23 cellular contexts compared by ENCODE assay signal in genomic region chr3:45915080-45915479, GRCh38. TPM values are rescaled to one million over a fixed set of nuclear protein-coding genes. Genes with fewer than 3 reads are reported as not detected.
DNase-seq lines count a peak whose midpoint lies in the region; ATAC-seq and TF ChIP-seq lines count a peak whose summit lies in the region.
"Had no signal": no experiment of that assay in that cellular context is flagged by ENCODE, and none has a peak within 500 bp of the region (broad histone marks: within the 10 kb centered on the region; RNA-seq: fewer than 3 reads in every experiment).

No MANE protein-coding gene starts in this region.

- H3K27me3 Mint-ChIP-seq in activated CD8-positive, alpha-beta memory T cell treated with anti-CD3 and anti-CD28 coated beads, Interleukin-2, amount 10 ng/mL, durations not matched to agents 7 days and 5 days: peaks cover 25% of the 10 kb centered on the region
- H3K27me3 Mint-ChIP-seq in brain: no peaks in the 10 kb centered on the region

- BruUV-seq in PC-3 (replicated peaks; lab: Mats Ljungman, UMichigan): no TSS peak

- H3K9ac ChIP-seq in PC-3 (ENCODE audit: low read length): peak overlapping the region; percentile 26; the same call in 1 of the 2 replicates

- no peaks in the 10 kb centered on the region for H3K9me2 ChIP-seq in PC-3 (replicated peaks; ENCODE audit: low read length)

- no peak for TF ChIP-seq CTCF in PC-3 (conservative IDR thresholded peaks at IDR 0.05; ENCODE audit: low read depth, low read length)
- no peak for TF ChIP-seq CTCF in brain (conservative IDR thresholded peaks at IDR 0.05)

- no peak for DNase-seq in activated CD8-positive, alpha-beta memory T cell treated with anti-CD3 and anti-CD28 coated beads, Interleukin-2, amount 10 ng/mL, durations not matched to agents 7 days and 5 days
- no peak for DNase-seq in activated CD8-positive, alpha-beta memory T cell treated with anti-CD3 and anti-CD28 coated beads, Interleukin-2, amount 50 U/mL, for 48 hours
- DNase-seq in PC-3 (no peak), NCI-H2227 (lab: John Stamatoyannopoulos, UW; ENCODE audit: unreplicated experiment) (no peak), HuH-7.5 (ENCODE audit: low spot score) (no peak), cerebellar nuclear complex (lab: John Stamatoyannopoulos, UW) (no peak)
- DNase-seq in stimulated activated effector memory CD8-positive, alpha-beta T cell treated with anti-CD3 and anti-CD28 coated beads, Interleukin-12 subunit alpha, Interleukin-12 subunit beta, amount 100 ng/mL, for 72 hours (ENCODE audit: low spot score in 2 of 2): no peak
- DNase-seq: ACHN; activated CD4-positive, alpha-beta T cell treated with anti-CD3 and anti-CD28 coated beads for 1 hour; Calu3; GDM1; heart right ventricle; kidney; NCI-H1930; NCI-H82; nucleus accumbens; RPMI8226; stimulated activated CD4-positive, alpha-beta T cell treated with anti-CD3 and anti-CD28 coated beads, Interleukin-4, amount 100 ng/mL, for 1 hour; upper lobe of right lung had no signal

- 0 out of 2 replicates have a peak overlapping the region, but pooled peaks have one; percentile 38 for H3K4me2 ChIP-seq in PC-3 (ENCODE audit: low read length)

- peak overlapping the region; percentile 57 for H3K27ac ChIP-seq in PC-3 (ENCODE audit: low read length)
- H3K27ac ChIP-seq: heart right ventricle, upper lobe of right lung had no signal

- intact Hi-C loops in PC-3 (cut with micrococcal nuclease): no loop called here

- H3K9me3 Mint-ChIP-seq in activated CD8-positive, alpha-beta memory T cell treated with anti-CD3 and anti-CD28 coated beads, Interleukin-2, amount 10 ng/mL, durations not matched to agents 7 days and 5 days (ENCODE audit: low read depth): no peaks in the 10 kb centered on the region
- H3K9me3 Mint-ChIP-seq in brain: peaks cover 0 to 2% (median 0%) of the 10 kb centered on the region in 5 experiments
- no peaks in the 10 kb centered on the region for H3K9me3 Mint-ChIP-seq in stimulated activated effector memory CD8-positive, alpha-beta T cell treated with anti-CD3 and anti-CD28 coated beads, Interleukin-12 subunit alpha, Interleukin-12 subunit beta, amount 100 ng/mL, for 72 hours

- H3K79me2 ChIP-seq in PC-3 (ENCODE audit: low read length): no peaks in the 10 kb centered on the region

- POLR2A ChIA-PET in PC-3 (lab: Charles Lee; ENCODE audit: unreplicated experiment): no interaction called here

- peaks cover 12% of the 10 kb centered on the region for H3K4me1 ChIP-seq in PC-3 (ENCODE audit: insufficient read depth, low read length)
- H3K4me1 ChIP-seq: breast epithelium, HAP-1 had no signal

- H3K4me1 Mint-ChIP-seq in activated CD8-positive, alpha-beta memory T cell treated with anti-CD3 and anti-CD28 coated beads, Interleukin-2, amount 10 ng/mL, durations not matched to agents 7 days and 5 days: peaks cover 71% of the 10 kb centered on the region
- peaks cover 15% of the 10 kb centered on the region for H3K4me1 Mint-ChIP-seq in brain
- peaks cover 60% of the 10 kb centered on the region for H3K4me1 Mint-ChIP-seq in stimulated activated effector memory CD8-positive, alpha-beta T cell treated with anti-CD3 and anti-CD28 coated beads, Interleukin-12 subunit alpha, Interleukin-12 subunit beta, amount 100 ng/mL, for 72 hours

- H3K27ac Mint-ChIP-seq in activated CD8-positive, alpha-beta memory T cell treated with anti-CD3 and anti-CD28 coated beads, Interleukin-2, amount 10 ng/mL, durations not matched to agents 7 days and 5 days: peak overlapping the region; percentile 81
- peak overlapping the region in 3 of 5 experiments; percentile 42 to 83 (median 80) for H3K27ac Mint-ChIP-seq in brain
- H3K27ac Mint-ChIP-seq in stimulated activated effector memory CD8-positive, alpha-beta T cell treated with anti-CD3 and anti-CD28 coated beads, Interleukin-12 subunit alpha, Interleukin-12 subunit beta, amount 100 ng/mL, for 72 hours: peak overlapping the region; percentile 82

- no peaks in the 10 kb centered on the region for H4K20me1 ChIP-seq in PC-3 (ENCODE audit: low read length)

- CTCF ChIA-PET in activated CD8-positive, alpha-beta memory T cell treated with anti-CD3 and anti-CD28 coated beads, Interleukin-2, amount 10 ng/mL, durations not matched to agents 7 days and 5 days (lab: Charles Lee): interaction anchor here (1.0 to 1.3 kb wide), 4 partner anchors 10 to 166 kb away, joined by 3 to 5 read pairs (median 4); no protein-coding TSS in a partner anchor
- CTCF ChIA-PET in PC-3 (lab: Charles Lee): no interaction called here

- H2AFZ ChIP-seq in PC-3 (ENCODE audit: low read length): no peak overlapping the region

- no peaks in the 10 kb centered on the region for H3K9me3 ChIP-seq in PC-3 (ENCODE audit: low read length)
- H3K9me3 ChIP-seq: breast epithelium, HAP-1, heart right ventricle, upper lobe of right lung had no signal

- no peak overlapping the region for H3K4me3 ChIP-seq in PC-3 (ENCODE audit: low read length)
- H3K4me3 ChIP-seq: breast epithelium, HAP-1, heart right ventricle, upper lobe of right lung had no signal

- no peaks in the 10 kb centered on the region for H3K36me3 ChIP-seq in PC-3 (ENCODE audit: low read depth, low read length)
- H3K36me3 ChIP-seq: breast epithelium, HAP-1 had no signal

- peak overlapping the region; percentile 52 for H3K4me3 Mint-ChIP-seq in activated CD8-positive, alpha-beta memory T cell treated with anti-CD3 and anti-CD28 coated beads, Interleukin-2, amount 10 ng/mL, durations not matched to agents 7 days and 5 days
- H3K4me3 Mint-ChIP-seq in brain: no peak overlapping the region
- H3K4me3 Mint-ChIP-seq in stimulated activated effector memory CD8-positive, alpha-beta T cell treated with anti-CD3 and anti-CD28 coated beads, Interleukin-12 subunit alpha, Interleukin-12 subunit beta, amount 100 ng/mL, for 72 hours: peak overlapping the region; percentile 68

- H3F3A ChIP-seq in PC-3 (ENCODE audit: low read length, unreplicated experiment): no peaks in the 10 kb centered on the region

- no peaks in the 10 kb centered on the region for H3K27me3 ChIP-seq in PC-3 (ENCODE audit: low read length)
- H3K27me3 ChIP-seq: breast epithelium, heart right ventricle, upper lobe of right lung had no signal

- H3K36me3 Mint-ChIP-seq in activated CD8-positive, alpha-beta memory T cell treated with anti-CD3 and anti-CD28 coated beads, Interleukin-2, amount 10 ng/mL, durations not matched to agents 7 days and 5 days: peaks cover 14% of the 10 kb centered on the region
- no peaks in the 10 kb centered on the region for H3K36me3 Mint-ChIP-seq in brain
- peaks cover 47% of the 10 kb centered on the region for H3K36me3 Mint-ChIP-seq in stimulated activated effector memory CD8-positive, alpha-beta T cell treated with anti-CD3 and anti-CD28 coated beads, Interleukin-12 subunit alpha, Interleukin-12 subunit beta, amount 100 ng/mL, for 72 hours

- ATAC-seq in activated CD8-positive, alpha-beta memory T cell treated with anti-CD3 and anti-CD28 coated beads, Interleukin-2, amount 10 ng/mL, durations not matched to agents 7 days and 5 days: no peak
- ATAC-seq in PC-3: no peak
- ATAC-seq in stimulated activated effector memory CD8-positive, alpha-beta T cell treated with anti-CD3 and anti-CD28 coated beads, Interleukin-12 subunit alpha, Interleukin-12 subunit beta, amount 100 ng/mL, for 72 hours: no peak

RNA-seq across cellular contexts. Expression of gene CXCR6, which starts 28.2 kb away (rescaled TPM):
- 100 to 1,000 TPM in 1 of 2 experiments, 10 to 100 TPM in 1; 49.7 to 109 TPM for total RNA-seq in activated CD8-positive, alpha-beta memory T cell treated with anti-CD3 and anti-CD28 coated beads, Interleukin-2, amount 10 ng/mL, durations not matched to agents 7 days and 5 days
- not detected in 2 replicates for total RNA-seq in PC-3 (2014; rRNA removed)
- polyA plus RNA-seq in brain (ENCODE audit: insufficient read depth, low read depth, low replicate concordance): not detected
- total RNA-seq: Calu3, fibroblast of lung had no signal
- polyA plus RNA-seq: fibroblast of lung had no signal

RNA-seq across cellular contexts. Expression of gene CCR9, which starts 28.7 kb away (rescaled TPM):
- 1 to 10 TPM; 3.2 to 9.7 TPM for total RNA-seq in activated CD8-positive, alpha-beta memory T cell treated with anti-CD3 and anti-CD28 coated beads, Interleukin-2, amount 10 ng/mL, durations not matched to agents 7 days and 5 days
- not detected in 2 replicates for total RNA-seq in PC-3 (2014; rRNA removed)
- 0.25 TPM for polyA plus RNA-seq in brain (ENCODE audit: insufficient read depth, low read depth, low replicate concordance)
- total RNA-seq: breast epithelium, Calu3, fibroblast of lung, heart right ventricle, upper lobe of right lung had no signal
- polyA plus RNA-seq: fibroblast of lung, heart right ventricle had no signal

Comparison
In these comparisons a context has a peak if more than half of its experiments do, and no peak if none do; other contexts are left out.
1. H3K4me3 Mint-ChIP-seq: peak in activated CD8-positive, alpha-beta memory T cell treated with anti-CD3 and anti-CD28 coated beads, Interleukin-2, amount 10 ng/mL, durations not matched to agents 7 days and 5 days (single experiment) and stimulated activated effector memory CD8-positive, alpha-beta T cell treated with anti-CD3 and anti-CD28 coated beads, Interleukin-12 subunit alpha, Interleukin-12 subunit beta, amount 100 ng/mL, for 72 hours (single experiment); none in brain (0 of 5).
2. RNA of gene CXCR6, which starts 28.2 kb away (total RNA-seq): 49.7 to 109 TPM in activated CD8-positive, alpha-beta memory T cell treated with anti-CD3 and anti-CD28 coated beads, Interleukin-2, amount 10 ng/mL, durations not matched to agents 7 days and 5 days; not detected in PC-3; every median in the first group is over 10 times any median in the second.
3. Peak in every context shown above with its lines, with median percentiles within 50 percentile points of each other: H3K27ac Mint-ChIP-seq.